In genomic region chr13:111314852-111315251, GRCh38 we compare ENCODE assay signal across 19 cellular contexts. TPM values are rescaled to one million over a fixed set of nuclear protein-coding genes. Genes with fewer than 3 reads are reported as not detected.
DNase-seq lines count a peak whose midpoint lies in the region; ATAC-seq and TF ChIP-seq lines count a peak whose summit lies in the region.
"Had no signal": no experiment of that assay in that cellular context is flagged by ENCODE, and none has a peak within 500 bp of the region (broad histone marks: within the 10 kb centered on the region; RNA-seq: fewer than 3 reads in every experiment).

No MANE protein-coding gene starts in this region.

- no peak for TF ChIP-seq POLR2A in transverse colon (IDR thresholded peaks at IDR 0.05)

- peaks cover 30 to 45% of the 10 kb centered on the region in 2 donors for H3K36me3 Mint-ChIP-seq in CD4-positive, alpha-beta memory T cell

- H3K27ac Mint-ChIP-seq in CD4-positive, alpha-beta memory T cell: no peak overlapping the region

- no peaks in the 10 kb centered on the region for H3K27me3 Mint-ChIP-seq in CD4-positive, alpha-beta memory T cell

- no peaks in the 10 kb centered on the region for H3K27me3 ChIP-seq in CD4-positive, alpha-beta memory T cell (ENCODE audit: insufficient read depth, low read length)
- H3K27me3 ChIP-seq in transverse colon: no peaks in the 10 kb centered on the region

- no peaks in the 10 kb centered on the region for H3K9me3 ChIP-seq in CD4-positive, alpha-beta memory T cell (ENCODE audit: control insufficient read depth in 1 of 2, low read length in 2 of 2)
- peaks cover 0 to 5% of the 10 kb centered on the region in 2 donors for H3K9me3 ChIP-seq in transverse colon

- POLR2A ChIA-PET in RWPE1 (lab: Yijun Ruan, JAX; ENCODE audit: low non-redundant PET): no interaction called here
- POLR2A ChIA-PET in CD4-positive, alpha-beta memory T cell (lab: Charles Lee; ENCODE audit: partially characterized antibody): no interaction called here

- no peak for TF ChIP-seq EP300 in transverse colon (IDR thresholded peaks at IDR 0.05; ENCODE audit: low read depth)

- ATAC-seq in GM21447 (IDR thresholded peaks at IDR 0.05; ENCODE audit: unreplicated experiment) (no peak), Right ventricle myocardium superior (ENCODE audit: poor library complexity) (no peak)

- H3K27ac ChIP-seq in RWPE1 (peak overlapping the region; percentile 27; the same call in 1 of the 2 replicates), transverse colon (no peak overlapping the region)
- H3K27ac ChIP-seq in CD4-positive, alpha-beta memory T cell (ENCODE audit: low read depth, low read length): no peak overlapping the region
- H3K27ac ChIP-seq: KMS-11 had no signal

- intact Hi-C loops in CD4-positive, alpha-beta memory T cell (cut with micrococcal nuclease): no loop called here
- intact Hi-C loops in Right ventricle myocardium superior (cut with DNase I) (no loop called here), transverse colon (cut with DNase I; ENCODE audit: low total_unique reads) (no loop called here)

- peaks cover 0 to 6% (median 3%) of the 10 kb centered on the region in 4 donors for H3K4me1 Mint-ChIP-seq in CD4-positive, alpha-beta memory T cell

- H3K4me3 Mint-ChIP-seq in CD4-positive, alpha-beta memory T cell: no peak overlapping the region

- no peak overlapping the region for H3K4me3 ChIP-seq in CD4-positive, alpha-beta memory T cell (ENCODE audit: low read length in 2 of 2)
- H3K4me3 ChIP-seq in transverse colon: no peak overlapping the region

- H3K4me1 ChIP-seq in CD4-positive, alpha-beta memory T cell (ENCODE audit: insufficient read depth, low read length): no peaks in the 10 kb centered on the region
- H3K4me1 ChIP-seq in transverse colon: no peaks in the 10 kb centered on the region

- DNase-seq in EL (peak; percentile 49), RWPE1 (ENCODE audit: low spot score) (no peak), islet precursor cell (peak; percentile 30), Right ventricle myocardium superior (no peak), transverse colon (no peak)
- DNase-seq in CD4-positive, alpha-beta memory T cell: no peak
- DNase-seq: C1 segment of cervical spinal cord, DND-41, MV-4-11, NCI-H187, NCI-H2107, NCI-H524, SIG-M5, T-helper 1 cell had no signal

- no peaks in the 10 kb centered on the region for H3K36me3 ChIP-seq in CD4-positive, alpha-beta memory T cell (ENCODE audit: insufficient read depth, low read length)
- no peaks in the 10 kb centered on the region for H3K36me3 ChIP-seq in transverse colon

- CTCF ChIA-PET in RWPE1 (lab: Yijun Ruan, JAX): interaction anchor here (0.6 kb wide), 1 partner anchor 1291 kb away, joined by 3 read pairs; no protein-coding TSS in a partner anchor
- CTCF ChIA-PET in CD4-positive, alpha-beta memory T cell (lab: Charles Lee; ENCODE audit: partially characterized antibody): no interaction called here

- no peak for TF ChIP-seq CTCF in RWPE1 (conservative IDR thresholded peaks at IDR 0.05; ENCODE audit: low read depth)
- no peak for TF ChIP-seq CTCF in transverse colon (IDR thresholded peaks at IDR 0.05)

- in situ Hi-C loops in transverse colon (cut with MboI; ENCODE audit: low pct_ligation_motif_present in 1 of 4, low pct_unique_long_range_greater_than_20kb in 1 of 4, low sequenced_read_pairs in 3 of 4): no loop called here

- WGBS in transverse colon (ENCODE audit: low coverage in 1 of 2), 2 donors: 75% methylated on average over 6 of the region's 6 CpGs; no CpG with 5 or more reads in 1 of the 2 donors

- H3K9me3 Mint-ChIP-seq in CD4-positive, alpha-beta memory T cell: peaks cover 5 to 24% (median 16%) of the 10 kb centered on the region in 8 donors

RNA-seq across cellular contexts. Expression of gene TEX29, which starts 5.6 kb away (rescaled TPM):
- total RNA-seq in CD4-positive, alpha-beta memory T cell: under 1 TPM in 1 of 2 experiments, not detected in 1; 0.50 TPM
- polyA plus RNA-seq in CD4-positive, alpha-beta memory T cell: under 1 TPM in 1 of 2 donors, not detected in 1; 0.28 TPM
- total RNA-seq in Right ventricle myocardium superior: not detected
- not detected for total RNA-seq in transverse colon
- total RNA-seq: H7, HT-29, RPMI7951 had no signal

Comparison
In these comparisons a context has a peak if more than half of its experiments do, and no peak if none do; other contexts are left out.
1. DNase-seq: peak in EL (single experiment) and islet precursor cell (single experiment); none in RWPE1 (single experiment), CD4-positive, alpha-beta memory T cell (0 of 5), Right ventricle myocardium superior (single experiment) and transverse colon (single experiment).